Comparison of ENCODE assay signal across 21 cellular contexts in the genomic region with DNA sequence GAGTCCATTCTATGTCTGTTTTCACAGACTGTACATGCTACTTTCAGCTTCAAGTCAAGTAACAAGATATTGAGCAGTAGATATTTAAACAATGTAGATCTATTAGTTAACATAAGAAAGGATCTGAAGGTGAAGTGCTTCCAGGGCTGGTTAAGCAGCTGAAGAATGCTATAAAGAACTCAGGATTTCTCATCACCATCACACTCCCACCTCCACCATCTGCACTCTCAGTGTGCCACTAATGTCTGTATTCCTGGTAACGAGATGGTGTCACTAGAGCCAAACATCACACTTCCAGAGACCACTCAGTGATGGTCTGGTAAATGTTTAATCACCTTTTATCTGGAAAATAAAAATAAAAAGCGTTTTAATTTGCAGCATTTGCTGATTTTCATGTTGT.
DNase-seq lines count a peak whose midpoint lies in the region; ATAC-seq and TF ChIP-seq lines count a peak whose summit lies in the region.
"Had no signal": no experiment of that assay in that cellular context is flagged by ENCODE, and none has a peak within 500 bp of the region (broad histone marks: within the 10 kb centered on the region; RNA-seq: fewer than 3 reads in every experiment).

No MANE protein-coding gene starts in this region.

- no peaks in the 10 kb centered on the region for H3K9me3 ChIP-seq in GM23248 (ENCODE audit: low read depth)
- no peaks in the 10 kb centered on the region for H3K9me3 ChIP-seq in NT2/D1 (ENCODE audit: insufficient read depth, low read length)
- H3K9me3 ChIP-seq: A549, BLaER1 had no signal

- no peaks in the 10 kb centered on the region for H3K9me2 ChIP-seq in GM23248 (ENCODE audit: insufficient read depth)

- H3K4me2 ChIP-seq in GM23248 (ENCODE audit: unreplicated experiment) (peak overlapping the region; percentile 78), mesendoderm (ENCODE audit: low read length) (no peak overlapping the region)
- H3K4me2 ChIP-seq: A549, BLaER1 had no signal

- H3K27me3 ChIP-seq in GM23248 (replicated peaks; ENCODE audit: insufficient read depth): no peaks in the 10 kb centered on the region
- no peaks in the 10 kb centered on the region for H3K27me3 ChIP-seq in NT2/D1 (ENCODE audit: insufficient read depth, insufficient read length)
- no peaks in the 10 kb centered on the region for H3K27me3 ChIP-seq in mesendoderm (ENCODE audit: insufficient read depth, low read length, poor library complexity)
- H3K27me3 ChIP-seq: BLaER1 had no signal

- no peaks in the 10 kb centered on the region for H3K4me1 ChIP-seq in GM23248 (ENCODE audit: insufficient read depth)
- no peaks in the 10 kb centered on the region for H3K4me1 ChIP-seq in NT2/D1 (ENCODE audit: insufficient read depth, insufficient read length)
- no peaks in the 10 kb centered on the region for H3K4me1 ChIP-seq in mesendoderm (ENCODE audit: control insufficient read depth, low read depth, low read length)
- H3K4me1 ChIP-seq: A549, BLaER1 had no signal

- H2BK15ac ChIP-seq in mesendoderm (replicated peaks; ENCODE audit: low read depth): no peak overlapping the region

- H3K27ac ChIP-seq in GM23248 (no peak overlapping the region), mesendoderm (ENCODE audit: low read depth, low read length) (no peak overlapping the region)
- H3K27ac ChIP-seq: A549, BLaER1, HL-60 had no signal

- TF ChIP-seq CTCF in GM20000 (IDR thresholded peaks at IDR 0.05; ENCODE audit: extremely low read depth, missing control alignments): no peak

- no peak for ATAC-seq in GM21528 (IDR thresholded peaks at IDR 0.05; ENCODE audit: low FRiP score, unreplicated experiment)
- ATAC-seq: A549, GM12878, Panc1 had no signal

- no peaks in the 10 kb centered on the region for H3K79me2 ChIP-seq in GM23248 (ENCODE audit: insufficient read depth)
- no peaks in the 10 kb centered on the region for H3K79me2 ChIP-seq in mesendoderm (ENCODE audit: control insufficient read depth, insufficient read depth, low read length)

- H3K18ac ChIP-seq in mesendoderm (ENCODE audit: low read length): no peak overlapping the region

- no peak overlapping the region for H4K5ac ChIP-seq in mesendoderm (ENCODE audit: low read length)

- in situ Hi-C loops in GM23248 (cut with MboI): no loop called here

- H2BK120ac ChIP-seq in mesendoderm (ENCODE audit: low read depth, low read length): no peak overlapping the region

- H3K9ac ChIP-seq in GM23248 (no peak overlapping the region), NT2/D1 (ENCODE audit: insufficient read length, low read depth) (no peak overlapping the region), mesendoderm (ENCODE audit: low read length) (no peak overlapping the region)
- H3K9ac ChIP-seq: BLaER1 had no signal

- no peak overlapping the region for H3K56ac ChIP-seq in mesendoderm (ENCODE audit: low read length)

- no peaks in the 10 kb centered on the region for H4K20me1 ChIP-seq in GM23248 (ENCODE audit: insufficient read depth)
- H4K20me1 ChIP-seq: BLaER1 had no signal

- WGBS in GM23248 (ENCODE audit: low coverage in 1 of 2, low lambda C conversion rate in 2 of 2, missing lambda C conversion rate in 2 of 2), 2 experiments: 93 to 98% methylated on average over 2 of the region's 2 CpGs
- no CpG with 5 or more reads among the region's 2 CpGs for WGBS in mesendoderm (ENCODE audit: extremely low coverage, insufficient coverage, low lambda C conversion rate)

- no peak overlapping the region for H2BK5ac ChIP-seq in mesendoderm (ENCODE audit: low read length)

- DNase-seq in NCI-H2171 treated with DMSO at 0.1 percent for 48 hours (lab: John Stamatoyannopoulos, UW) (peak; percentile 49), NCI-H2171 (lab: John Stamatoyannopoulos, UW) (no peak), GM23248 (no peak), NT2/D1 (ENCODE audit: low read depth, low spot score) (peak; percentile 28), mesendoderm (peak; percentile 29), GM20000 (ENCODE audit: low spot score) (no peak)
- no peak for DNase-seq in stimulated activated naive CD4-positive, alpha-beta T cell (lab: John Stamatoyannopoulos, UW)
- DNase-seq: Calu3; CD4-positive, alpha-beta memory T cell; EL; H7; NCI-H1694 treated with DMSO at 0.1 percent for 48 hours; NCI-H446; NCI-H82; T-helper 2 cell had no signal

- H3K23ac ChIP-seq in mesendoderm (ENCODE audit: low read length): no peak overlapping the region

- H4K8ac ChIP-seq in mesendoderm (ENCODE audit: low read depth, low read length): no peak overlapping the region

- no peaks in the 10 kb centered on the region for H3K36me3 ChIP-seq in GM23248 (ENCODE audit: low read depth)
- no peaks in the 10 kb centered on the region for H3K36me3 ChIP-seq in NT2/D1 (ENCODE audit: insufficient read depth, insufficient read length, low read length)
- no peaks in the 10 kb centered on the region for H3K36me3 ChIP-seq in mesendoderm (ENCODE audit: control insufficient read depth, insufficient read depth, low read length)
- H3K36me3 ChIP-seq: BLaER1 had no signal

- H3K79me1 ChIP-seq in mesendoderm (ENCODE audit: low read length): no peaks in the 10 kb centered on the region

- no peaks in the 10 kb centered on the region for H3F3A ChIP-seq in GM23248 (ENCODE audit: insufficient read depth)

- no peak overlapping the region for H3K4ac ChIP-seq in mesendoderm (ENCODE audit: low read depth, low read length)

- no peak overlapping the region for H2AFZ ChIP-seq in GM23248

- H3K4me3 ChIP-seq in GM23248 (no peak overlapping the region), NT2/D1 (ENCODE audit: insufficient read length, low read depth) (no peak overlapping the region), mesendoderm (ENCODE audit: low read length) (no peak overlapping the region)
- H3K4me3 ChIP-seq: A549, BLaER1, GM12878 had no signal

- H2AK5ac ChIP-seq in mesendoderm (ENCODE audit: low read length): no peak overlapping the region

Comparison
In these comparisons a context has a peak if more than half of its experiments do, and no peak if none do; other contexts are left out.
1. DNase-seq: peak in NCI-H2171 treated with DMSO at 0.1 percent for 48 hours (single experiment), NT2/D1 (single experiment) and mesendoderm (single experiment); none in NCI-H2171 (single experiment), GM23248 (single experiment), GM20000 (single experiment) and stimulated activated naive CD4-positive, alpha-beta T cell (0 of 6).